8 cellular contexts compared by ENCODE assay signal in genomic region chr10:100327007-100327700, GRCh38. TPM values are rescaled to one million over a fixed set of nuclear protein-coding genes. Genes with fewer than 3 reads are reported as not detected.
DNase-seq lines count a peak whose midpoint lies in the region; ATAC-seq and TF ChIP-seq lines count a peak whose summit lies in the region.

No MANE protein-coding gene starts in this region.

- H3K4me1 Mint-ChIP-seq in T-helper 2 cell treated with Interferon-gamma antibody and Interleukin-4, amounts not matched to agents 5 μg/mL and 100 μg/mL, for 36 hours (ENCODE audit: low read depth): peaks cover 21% of the 10 kb centered on the region
- H3K4me1 Mint-ChIP-seq in naive thymus-derived CD4-positive, alpha-beta T cell: peaks cover 3 to 16% (median 12%) of the 10 kb centered on the region in 7 donors
- H3K4me1 Mint-ChIP-seq in GM23338: no peaks in the 10 kb centered on the region

- H3K4me3 Mint-ChIP-seq in T-helper 2 cell treated with Interferon-gamma antibody and Interleukin-4, amounts not matched to agents 5 μg/mL and 100 μg/mL, for 36 hours: peak overlapping the region; percentile 32
- peak overlapping the region in 1 of 10 donors; percentile 23 for H3K4me3 Mint-ChIP-seq in naive thymus-derived CD4-positive, alpha-beta T cell
- no peak overlapping the region for H3K4me3 Mint-ChIP-seq in GM23338

- H2AFZ ChIP-seq in GM23338: no peak overlapping the region

- POLR2A ChIA-PET in naive thymus-derived CD4-positive, alpha-beta T cell (lab: Charles Lee): no interaction called here

- H3K27ac ChIP-seq in naive thymus-derived CD4-positive, alpha-beta T cell (ENCODE audit: low read depth, low read length): no peak overlapping the region
- H3K27ac ChIP-seq in GM23338 (ENCODE audit: low read depth): no peak overlapping the region

- no peaks in the 10 kb centered on the region for H3K27me3 ChIP-seq in naive thymus-derived CD4-positive, alpha-beta T cell (ENCODE audit: control insufficient read depth in 2 of 2, insufficient read depth in 2 of 2, low read length in 2 of 2)
- no peaks in the 10 kb centered on the region for H3K27me3 ChIP-seq in GM23338 (ENCODE audit: insufficient read depth)

- H3K9me3 ChIP-seq in naive thymus-derived CD4-positive, alpha-beta T cell (ENCODE audit: control insufficient read depth in 2 of 3, low read length in 3 of 3): no peaks in the 10 kb centered on the region

- in situ Hi-C loops in GM13976 (cut with MboI; ENCODE audit: low sequenced_read_pairs, unreplicated experiment): no loop called here

- DNase-seq in GM13976 (ENCODE audit: low spot score) (peak; percentile 81), DMS153 treated with DMSO at 0.1 percent for 48 hours (lab: John Stamatoyannopoulos, UW; ENCODE audit: unreplicated experiment) (no peak), GM23338 (ENCODE audit: low spot score) (no peak)
- peak; percentile 52 for DNase-seq in T-helper 2 cell treated with Interferon-gamma antibody and Interleukin-4, amounts not matched to agents 5 μg/mL and 100 μg/mL, for 36 hours (ENCODE audit: low spot score)
- peak in 5 of 9 donors; percentile 18 to 36 (median 25) for DNase-seq in naive thymus-derived CD4-positive, alpha-beta T cell
- DNase-seq in activated effector memory CD4-positive, alpha-beta T cell treated with Interleukin-2 at 50 U/mL for 16 hours: no peak

- CTCF ChIA-PET in naive thymus-derived CD4-positive, alpha-beta T cell (lab: Charles Lee): interaction anchor here (1.0 to 1.2 kb wide), 3 partner anchors 11 to 192 kb away, joined by 3 to 6 read pairs (median 3); no protein-coding TSS in a partner anchor

- no peaks in the 10 kb centered on the region for H3K79me2 ChIP-seq in GM23338 (replicated peaks; ENCODE audit: insufficient read depth)

- no peaks in the 10 kb centered on the region for H3F3A ChIP-seq in GM23338 (replicated peaks; ENCODE audit: low read depth)

- H3K36me3 Mint-ChIP-seq in T-helper 2 cell treated with Interferon-gamma antibody and Interleukin-4, amounts not matched to agents 5 μg/mL and 100 μg/mL, for 36 hours (ENCODE audit: low read depth): no peaks in the 10 kb centered on the region
- no peaks in the 10 kb centered on the region for H3K36me3 Mint-ChIP-seq in naive thymus-derived CD4-positive, alpha-beta T cell
- H3K36me3 Mint-ChIP-seq in GM23338 (ENCODE audit: low read depth): no peaks in the 10 kb centered on the region

- H3K36me3 ChIP-seq in naive thymus-derived CD4-positive, alpha-beta T cell (ENCODE audit: control insufficient read depth in 2 of 3, insufficient read depth in 3 of 3, low read length in 3 of 3): no peaks in the 10 kb centered on the region
- H3K36me3 ChIP-seq in GM23338 (ENCODE audit: insufficient read depth): no peaks in the 10 kb centered on the region

- no peak overlapping the region for H3K4me3 ChIP-seq in naive thymus-derived CD4-positive, alpha-beta T cell (ENCODE audit: low read length)
- no peak overlapping the region for H3K4me3 ChIP-seq in GM23338

- intact Hi-C loops in naive thymus-derived CD4-positive, alpha-beta T cell (cut with micrococcal nuclease): loop anchor here in 1 of 2 donors (1.0 kb wide), 1 partner anchor 46 kb away; no protein-coding TSS in a partner anchor

- no peaks in the 10 kb centered on the region for H4K20me1 ChIP-seq in GM23338 (replicated peaks; ENCODE audit: insufficient read depth)

- H3K4me1 ChIP-seq in naive thymus-derived CD4-positive, alpha-beta T cell (ENCODE audit: control insufficient read depth in 2 of 2, insufficient read depth in 2 of 2, low read length in 2 of 2): peaks cover 0 to 3% of the 10 kb centered on the region in 2 donors
- no peaks in the 10 kb centered on the region for H3K4me1 ChIP-seq in GM23338 (ENCODE audit: insufficient read depth)

- H3K27ac Mint-ChIP-seq in T-helper 2 cell treated with Interferon-gamma antibody and Interleukin-4, amounts not matched to agents 5 μg/mL and 100 μg/mL, for 36 hours: peak overlapping the region; percentile 77
- H3K27ac Mint-ChIP-seq in naive thymus-derived CD4-positive, alpha-beta T cell: peak overlapping the region in 5 of 9 donors; percentile 30 to 89 (median 37)
- H3K27ac Mint-ChIP-seq in GM23338: no peak overlapping the region

- ATAC-seq in GM19455 (IDR thresholded peaks at IDR 0.05; ENCODE audit: unreplicated experiment) (peak; percentile 97), HG03378 (IDR thresholded peaks at IDR 0.05; ENCODE audit: unreplicated experiment) (peak; percentile 96), GM23338 (no peak)
- ATAC-seq in naive thymus-derived CD4-positive, alpha-beta T cell: peak; percentile 95

- H3K9me2 ChIP-seq in GM23338 (ENCODE audit: insufficient read depth): no peaks in the 10 kb centered on the region

- no peaks in the 10 kb centered on the region for H3K9me3 Mint-ChIP-seq in T-helper 2 cell treated with Interferon-gamma antibody and Interleukin-4, amounts not matched to agents 5 μg/mL and 100 μg/mL, for 36 hours
- no peaks in the 10 kb centered on the region for H3K9me3 Mint-ChIP-seq in naive thymus-derived CD4-positive, alpha-beta T cell
- no peaks in the 10 kb centered on the region for H3K9me3 Mint-ChIP-seq in GM23338

- no peak overlapping the region for H3K4me2 ChIP-seq in GM23338

- TF ChIP-seq CTCF in GM13976 (IDR thresholded peaks at IDR 0.05; ENCODE audit: borderline replicate concordance, control extremely low read depth, extremely low read depth, insufficient read depth, missing control alignments): no peak
- TF ChIP-seq CTCF in GM23338 (conservative IDR thresholded peaks at IDR 0.05; ENCODE audit: low read depth in 2 of 2): no peak

- peaks cover 14% of the 10 kb centered on the region for H3K27me3 Mint-ChIP-seq in T-helper 2 cell treated with Interferon-gamma antibody and Interleukin-4, amounts not matched to agents 5 μg/mL and 100 μg/mL, for 36 hours (ENCODE audit: low read depth)
- H3K27me3 Mint-ChIP-seq in naive thymus-derived CD4-positive, alpha-beta T cell: peaks cover 0 to 17% (median 5%) of the 10 kb centered on the region in 5 donors
- peaks cover 3% of the 10 kb centered on the region for H3K27me3 Mint-ChIP-seq in GM23338 (ENCODE audit: insufficient read depth, low read depth, poor library complexity)

TF ChIP-seq in GM23338, 12 proteins besides CTCF, POLR2A, EP300 and RAD21 (continues in another document):
- no peak for TF ChIP-seq STAT1 (IDR thresholded peaks at IDR 0.05; ENCODE audit: unreplicated experiment)
- no peak for TF ChIP-seq REST (IDR thresholded peaks at IDR 0.05; ENCODE audit: unreplicated experiment)
- TF ChIP-seq POLR2AphosphoS5 (IDR thresholded peaks at IDR 0.05; ENCODE audit: low read depth): no peak
- no peak for TF ChIP-seq ZNF331 (CRISPR knock-in tag; IDR thresholded peaks at IDR 0.05; ENCODE audit: low read depth)
- no peak for TF ChIP-seq ETS1 (IDR thresholded peaks at IDR 0.05)

RNA-seq across cellular contexts. Expression of gene PKD2L1, which starts 2.9 kb away (rescaled TPM):
- under 1 TPM in 1 of 5 experiments, not detected in 4; 0.46 TPM for total RNA-seq in naive thymus-derived CD4-positive, alpha-beta T cell
- polyA plus RNA-seq in naive thymus-derived CD4-positive, alpha-beta T cell: under 1 TPM in 1 of 2 donors, not detected in 1; 0.10 TPM
- not detected in 2 replicates for total RNA-seq in GM23338 (2014; rRNA removed; shearing (Covaris generic))
- polyA plus RNA-seq in GM23338 (2016; fragmentation: Nextera tagmentation; extraction: Ambion mirVana): not detected in 2 replicates

RNA-seq across cellular contexts. Expression of gene SCD, which starts 19.9 kb away (rescaled TPM):
- 100 to 1,000 TPM in 1 of 5 experiments, 1 to 10 TPM in 4; 1.1 to 121 (median 2.3) TPM for total RNA-seq in naive thymus-derived CD4-positive, alpha-beta T cell
- 1 to 10 TPM; 1.0 to 2.7 TPM for polyA plus RNA-seq in naive thymus-derived CD4-positive, alpha-beta T cell
- 781 and 816 TPM in 2 replicates for total RNA-seq in GM23338 (2014; rRNA removed; shearing (Covaris generic))
- 325 and 338 TPM in 2 replicates for polyA plus RNA-seq in GM23338 (2016; fragmentation: Nextera tagmentation; extraction: Ambion mirVana)

RNA-seq across cellular contexts. Expression of gene BLOC1S2, which starts 40.7 kb away (rescaled TPM):
- 10 to 100 TPM; 31.5 to 51.3 (median 39.9) TPM for total RNA-seq in naive thymus-derived CD4-positive, alpha-beta T cell
- 10 to 100 TPM; 51.9 to 63.4 TPM for polyA plus RNA-seq in naive thymus-derived CD4-positive, alpha-beta T cell
- total RNA-seq in GM23338 (2014; rRNA removed; shearing (Covaris generic)): 68.4 and 72.8 TPM in 2 replicates
- polyA plus RNA-seq in GM23338 (2016; fragmentation: Nextera tagmentation; extraction: Ambion mirVana): 69.0 and 69.6 TPM in 2 replicates

RNA-seq across cellular contexts. Expression of gene CWF19L1, which starts 59.7 kb away (rescaled TPM):
- total RNA-seq in naive thymus-derived CD4-positive, alpha-beta T cell: 10 to 100 TPM; 41.8 to 46.8 (median 42.6) TPM
- 10 to 100 TPM; 31.2 to 45.0 TPM for polyA plus RNA-seq in naive thymus-derived CD4-positive, alpha-beta T cell
- total RNA-seq in GM23338 (2014; rRNA removed; shearing (Covaris generic)): 32.3 and 34.4 TPM in 2 replicates
- polyA plus RNA-seq in GM23338 (2016; fragmentation: Nextera tagmentation; extraction: Ambion mirVana): 12.8 and 15.8 TPM in 2 replicates

Comparison
In these comparisons a context has a peak if more than half of its experiments do, and no peak if none do; other contexts are left out.
1. DNase-seq: peak in GM13976 (single experiment), T-helper 2 cell treated with Interferon-gamma antibody and Interleukin-4, amounts not matched to agents 5 μg/mL and 100 μg/mL, for 36 hours (single experiment) and naive thymus-derived CD4-positive, alpha-beta T cell (5 of 9); none in DMS153 treated with DMSO at 0.1 percent for 48 hours (single experiment), activated effector memory CD4-positive, alpha-beta T cell treated with Interleukin-2 at 50 U/mL for 16 hours (single experiment) and GM23338 (single experiment).